In genomic region chr19:45076029-45076850, GRCh38 we compare ENCODE assay signal across 1 cellular context.
TF ChIP-seq lines count a peak whose summit lies in the region.

TSS of gene ZNF296 (minus strand) at chr19:45076478. CDS start at chr19:45076373, 105 bp downstream.

TF ChIP-seq in K562, 482 proteins besides CTCF, POLR2A, EP300 and RAD21 (continued from another document and continues in another):
- TF ChIP-seq TSHZ1 (CRISPR knock-in tag; IDR thresholded peaks at IDR 0.05), result no peak
- TF ChIP-seq PKNOX1 (IDR thresholded peaks at IDR 0.05), result peak; percentile 73
- peak; percentile 30; the same call in 1 of the 2 replicates for TF ChIP-seq HES1 (IDR thresholded peaks at IDR 0.05; ENCODE audit: low read depth)
- peak; percentile 76 for TF ChIP-seq TBP (optimal IDR thresholded peaks at IDR 0.05; ENCODE audit: low read depth, low read length)
- TF ChIP-seq ZNF79 (CRISPR knock-in tag; IDR thresholded peaks at IDR 0.05; ENCODE audit: low read depth), result no peak
- TF ChIP-seq ZNF274 (IDR thresholded peaks at IDR 0.05; ENCODE audit: borderline replicate concordance, low read depth, low read length), result no peak
- no peak for TF ChIP-seq GABPB1 (CRISPR knock-in tag; IDR thresholded peaks at IDR 0.05)
- TF ChIP-seq STAT5A (IDR thresholded peaks at IDR 0.05; ENCODE audit: borderline replicate concordance, low read length), result no peak
- peak; percentile 98 for TF ChIP-seq BHLHE40 (IDR thresholded peaks at IDR 0.05; ENCODE audit: low read length)
- TF ChIP-seq GATAD2B (IDR thresholded peaks at IDR 0.05; ENCODE audit: borderline replicate concordance), result peak; percentile 89
- peak; percentile 88 for TF ChIP-seq POLR2G (IDR thresholded peaks at IDR 0.05; ENCODE audit: low read depth, low read length)
- no peak for TF ChIP-seq COPS2 (conservative IDR thresholded peaks at IDR 0.05)
- no peak for TF ChIP-seq CTCFL (IDR thresholded peaks at IDR 0.05; ENCODE audit: borderline replicate concordance, insufficient read depth, low read depth, low read length, poor library complexity, severe bottlenecking)
- TF ChIP-seq ZFP91 (CRISPR knock-in tag; IDR thresholded peaks at IDR 0.05), result no peak
- peak; percentile 23; the same call in 1 of the 2 replicates for TF ChIP-seq EP400 (IDR thresholded peaks at IDR 0.05)
- peak; percentile 60; the same call in 1 of the 2 replicates for TF ChIP-seq ZNF592 (IDR thresholded peaks at IDR 0.05)
- TF ChIP-seq FOXK2 (conservative IDR thresholded peaks at IDR 0.05 in 1 of 2, IDR thresholded peaks at IDR 0.05 in 1 of 2; ENCODE audit: low read depth in 2 of 2), result peak in 1 of 2 experiments; percentile 34; a peak in 1 of 4 replicates
- no peak for TF ChIP-seq ZNF444 (CRISPR knock-in tag; IDR thresholded peaks at IDR 0.05)
- TF ChIP-seq MITF (IDR thresholded peaks at IDR 0.05), result no peak
- TF ChIP-seq SFPQ (IDR thresholded peaks at IDR 0.05; ENCODE audit: low read depth, low read length), result no peak
- TF ChIP-seq NR2F6 (CRISPR knock-in tag; IDR thresholded peaks at IDR 0.05), result no peak
- no peak for TF ChIP-seq HMBOX1 (IDR thresholded peaks at IDR 0.05)
- TF ChIP-seq NCOA1 (IDR thresholded peaks at IDR 0.05; ENCODE audit: low read depth), result no peak
- TF ChIP-seq SNRNP70 (optimal IDR thresholded peaks at IDR 0.05; ENCODE audit: low read depth, low read length), result no peak
- no peak for TF ChIP-seq IRF1 (CRISPR knock-in tag; IDR thresholded peaks at IDR 0.05; ENCODE audit: borderline replicate concordance)
- TF ChIP-seq NFATC3 (IDR thresholded peaks at IDR 0.05), result no peak
- TF ChIP-seq E2F4 (CRISPR knock-in tag; IDR thresholded peaks at IDR 0.05; ENCODE audit: low read depth), result no peak
- no peak for TF ChIP-seq ZNF224 (CRISPR knock-in tag; IDR thresholded peaks at IDR 0.05)
- no peak for TF ChIP-seq ZNF324 (CRISPR knock-in tag; IDR thresholded peaks at IDR 0.05)
- TF ChIP-seq MLLT1 (IDR thresholded peaks at IDR 0.05), result no peak; a peak in 1 of 4 replicates
- TF ChIP-seq ZNF717 (CRISPR knock-in tag; IDR thresholded peaks at IDR 0.05), result no peak
